18 cellular contexts compared by ENCODE assay signal in genomic region chr12:62907067-62907466, GRCh38. TPM values are rescaled to one million over a fixed set of nuclear protein-coding genes. Genes with fewer than 3 reads are reported as not detected.
"Had no signal": no experiment of that assay in that cellular context is flagged by ENCODE, and none has a peak within 500 bp of the region (broad histone marks: within the 10 kb centered on the region; RNA-seq: fewer than 3 reads in every experiment).

No MANE protein-coding gene starts in this region.

- FAIRE-seq: astrocyte had no signal

- H3K4me3 ChIP-seq: MG63 had no signal

- DNase-seq: activated CD4-positive, alpha-beta T cell treated with anti-CD3 and anti-CD28 coated beads for 48 hours; activated CD4-positive, alpha-beta T cell treated with anti-CD3 and anti-CD28 coated beads, Interleukin-2, amount 50 U/mL, for 4 hours; activated CD4-positive, CD25-positive, alpha-beta regulatory T cell treated with anti-CD3 and anti-CD28 coated beads, Interleukin-2, amount 50 U/mL, for 72 hours; activated CD8-positive, alpha-beta memory T cell treated with anti-CD3 and anti-CD28 coated beads, Interleukin-2, amount 50 U/mL, for 48 hours; activated CD8-positive, alpha-beta T cell treated with anti-CD3 and anti-CD28 coated beads, Interleukin-2, amount 10 ng/mL, durations not matched to agents 7 days and 5 days; activated naive CD4-positive, alpha-beta T cell; activated T-cell treated with anti-CD3 and anti-CD28 coated beads, Interleukin-2, amount 50 U/mL, for 1 hour; amniotic stem cell; MG63; MV-4-11; NCI-H1092 treated with DMSO at 0.1 percent for 48 hours; NCI-H1436; NCI-H1694 treated with DMSO at 0.1 percent for 48 hours; NCI-H2029 treated with DMSO at 0.1 percent for 48 hours; NCI-H510A treated with DMSO at 0.1 percent for 48 hours; PC-3; SHP77 treated with DMSO at 0.1 percent for 48 hours had no signal

RNA-seq across cellular contexts. Expression of gene PPM1H, which starts 27.9 kb away (rescaled TPM):
- total RNA-seq: activated CD8-positive, alpha-beta T cell treated with anti-CD3 and anti-CD28 coated beads, Interleukin-2, amount 10 ng/mL, durations not matched to agents 7 days and 5 days had no signal
